In the genomic region with DNA sequence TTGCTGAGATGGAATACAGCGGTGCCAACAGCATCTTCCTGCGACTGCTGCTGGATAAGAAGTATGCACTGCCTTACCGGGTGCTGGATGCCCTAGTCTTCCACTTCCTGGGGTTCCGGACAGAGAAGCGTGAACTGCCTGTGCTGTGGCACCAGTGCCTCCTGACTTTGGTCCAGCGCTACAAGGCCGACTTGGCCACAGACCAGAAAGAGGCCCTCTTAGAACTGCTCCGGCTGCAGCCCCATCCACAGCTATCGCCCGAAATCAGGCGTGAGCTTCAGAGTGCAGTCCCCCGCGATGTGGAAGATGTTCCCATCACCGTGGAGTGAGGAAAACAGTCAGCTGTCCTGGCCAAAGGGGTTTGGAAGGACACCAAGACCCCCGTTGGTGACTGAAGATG, we compare ENCODE assay signal across 18 cellular contexts. TPM values are rescaled to one million over a fixed set of nuclear protein-coding genes. Genes with fewer than 3 reads are reported as not detected.
DNase-seq lines count a peak whose midpoint lies in the region; ATAC-seq, FAIRE-seq and TF ChIP-seq lines count a peak whose summit lies in the region.
"Had no signal": no experiment of that assay in that cellular context is flagged by ENCODE, and none has a peak within 500 bp of the region (broad histone marks: within the 10 kb centered on the region; RNA-seq: fewer than 3 reads in every experiment).

No MANE protein-coding gene starts in this region.

- no peak for DNase-seq in CD4-positive, alpha-beta T cell
- no peak for DNase-seq in GM12878 (ENCODE audit: low read depth, low spot score)
- DNase-seq in GM13977 (ENCODE audit: low spot score), result no peak
- DNase-seq: head of caudate nucleus; NCI-H1417; nephron progenitor cell; psoas muscle; RPMI8226; stimulated activated naive CD4-positive, alpha-beta T cell had no signal

- no peak overlapping the region for H3K4me3 ChIP-seq in BLaER1
- H3K4me3 ChIP-seq in GM12878, result no peak overlapping the region
- H3K4me3 ChIP-seq: cardiac muscle cell, psoas muscle had no signal

- no peak for TF ChIP-seq RAD21 in GM12878 (IDR thresholded peaks at IDR 0.05; ENCODE audit: insufficient read depth, low read depth, low read length)

- no peak for TF ChIP-seq POLR2A in GM12878 (IDR thresholded peaks at IDR 0.05; ENCODE audit: low read depth, low read length)

- H3K9ac ChIP-seq in BLaER1 (peak overlapping the region; percentile 5; the same call in 1 of the 2 replicates), GM12878 (ENCODE audit: control insufficient read depth, insufficient read depth, low read length) (no peak overlapping the region)

- in situ Hi-C loops in GM12878 (cut with MboI) (loop anchor here (10.0 kb wide), 1 partner anchor 112 kb away; no protein-coding TSS in a partner anchor), GM13977 (cut with MboI; ENCODE audit: low pct_unique_long_range_greater_than_20kb, low sequenced_read_pairs, unreplicated experiment) (no loop called here)

- peaks cover 100% of the 10 kb centered on the region for H3K36me3 ChIP-seq in BLaER1
- peaks cover 38 to 57% of the 10 kb centered on the region in 2 experiments for H3K36me3 ChIP-seq in GM12878 (ENCODE audit: control insufficient read depth in 2 of 2, insufficient read depth in 2 of 2, low read length in 1 of 2)

- no peaks in the 10 kb centered on the region for H3K27me3 Mint-ChIP-seq in CD4-positive, alpha-beta T cell
- H3K27me3 Mint-ChIP-seq: B cell, memory B cell, type B pancreatic cell had no signal

- WGBS in GM12878 (ENCODE audit: insufficient coverage, insufficient replicate concordance, low lambda C conversion rate, missing lambda C conversion rate), result 97% methylated on average over 15 of the region's 15 CpGs

- intact Hi-C loops in CD4-positive, alpha-beta T cell (cut with DNase I, micrococcal nuclease), result no loop called here
- intact Hi-C loops in GM12878 (cut with micrococcal nuclease; ENCODE audit: unreplicated experiment), result no loop called here

- H3K27ac Mint-ChIP-seq in CD4-positive, alpha-beta T cell, result peak overlapping the region; percentile 50

- RAD21 ChIA-PET in GM12878 (lab: Charles Lee; ENCODE audit: unreplicated experiment), result no interaction called here

- POLR2A ChIA-PET in CD4-positive, alpha-beta T cell (lab: Charles Lee), result interaction anchor here (1.3 to 9.1 kb wide), 2 partner anchors 11 to 113 kb away, joined by 3 to 168 read pairs; partner anchors contain the start of genes BYSL, MED20 and TAF8
- POLR2A ChIA-PET in GM12878 (lab: Charles Lee), result no interaction called here

- TF ChIP-seq EP300 in GM12878 (IDR thresholded peaks at IDR 0.05; ENCODE audit: borderline replicate concordance in 1 of 2, control insufficient read depth in 1 of 2, low read depth in 2 of 2, low read length in 2 of 2), result no peak

- H3K9me3 ChIP-seq in BLaER1 (no peaks in the 10 kb centered on the region), GM12878 (replicated peaks; ENCODE audit: control insufficient read depth, insufficient read depth, low read length) (no peaks in the 10 kb centered on the region)
- H3K9me3 ChIP-seq in CD4-positive, alpha-beta T cell (ENCODE audit: control insufficient read depth, low read length), result no peaks in the 10 kb centered on the region
- H3K9me3 ChIP-seq: psoas muscle had no signal

- no peak for ATAC-seq in CD4-positive, alpha-beta T cell (ENCODE audit: poor library complexity)
- ATAC-seq in GM12878 (no peak), HG03378 (IDR thresholded peaks at IDR 0.05; ENCODE audit: unreplicated experiment) (no peak)
- ATAC-seq: psoas muscle had no signal

- H2AFZ ChIP-seq in GM12878 (ENCODE audit: control insufficient read depth, low read depth, low read length), result no peak overlapping the region

- TSS peak; percentile 38 for BruUV-seq in GM12878 (replicated peaks; lab: Mats Ljungman, UMichigan)

- H3K27me3 ChIP-seq in BLaER1 (no peaks in the 10 kb centered on the region), GM12878 (replicated peaks in 1 of 2; ENCODE audit: control insufficient read depth in 2 of 2, insufficient read depth in 2 of 2, low read length in 1 of 2) (no peaks in the 10 kb centered on the region)
- no peaks in the 10 kb centered on the region for H3K27me3 ChIP-seq in CD4-positive, alpha-beta T cell (ENCODE audit: control insufficient read depth, insufficient read depth, low read length)
- H3K27me3 ChIP-seq: cardiac muscle cell had no signal

- SMC1A ChIA-PET in GM12878 (lab: Charles Lee; ENCODE audit: uncharacterized antibody, unreplicated experiment), result interaction anchor here (1.4 kb wide), 1 partner anchor 10 kb away, joined by 3 read pairs; no protein-coding TSS in a partner anchor

- H3K4me3 Mint-ChIP-seq in CD4-positive, alpha-beta T cell, result no peak overlapping the region
- H3K4me3 Mint-ChIP-seq: B cell, memory B cell, nephron progenitor cell, type B pancreatic cell had no signal

- H3K4me2 ChIP-seq in BLaER1 (no peak overlapping the region; the same call in 1 of the 2 replicates), GM12878 (ENCODE audit: control insufficient read depth, insufficient read depth) (no peak overlapping the region)

- TF ChIP-seq CTCF in CD4-positive, alpha-beta T cell (IDR thresholded peaks at IDR 0.05), result no peak
- no peak for TF ChIP-seq CTCF in GM12878 (IDR thresholded peaks at IDR 0.05 in 2 of 3, conservative IDR thresholded peaks at IDR 0.05 in 1 of 3; ENCODE audit: control insufficient read depth in 2 of 3, extremely low read depth in 1 of 3, insufficient read depth in 1 of 3, low read depth in 3 of 3, low read length in 3 of 3)
- TF ChIP-seq CTCF in GM13977 (IDR thresholded peaks at IDR 0.05; ENCODE audit: extremely low read depth, insufficient read depth, missing control alignments), result no peak

- H3K4me1 Mint-ChIP-seq in CD4-positive, alpha-beta T cell (ENCODE audit: low read depth), result peaks cover 52% of the 10 kb centered on the region

- H3K36me3 Mint-ChIP-seq in CD4-positive, alpha-beta T cell (ENCODE audit: low read depth), result peaks cover 87% of the 10 kb centered on the region

- H3K79me2 ChIP-seq in GM12878 (ENCODE audit: control insufficient read depth, insufficient read depth, low read length), result no peaks in the 10 kb centered on the region

- no peaks in the 10 kb centered on the region for H3K9me3 Mint-ChIP-seq in CD4-positive, alpha-beta T cell
- H3K9me3 Mint-ChIP-seq: memory B cell, nephron progenitor cell, type B pancreatic cell had no signal

- CTCF ChIA-PET in CD4-positive, alpha-beta T cell (lab: Charles Lee), result interaction anchor here (0.9 kb wide), 1 partner anchor 11 kb away, joined by 3 read pairs; the partner anchor contains the start of genes BYSL and MED20
- CTCF ChIA-PET in GM12878 (lab: Yijun Ruan, JAX), result interaction anchor here (0.6 to 13.2 kb wide), 2 partner anchors 8 to 96 kb away, joined by 4 to 137 read pairs; partner anchors contain the start of genes BYSL and MED20

- peaks cover 70% of the 10 kb centered on the region for H3K4me1 ChIP-seq in BLaER1
- H3K4me1 ChIP-seq in GM12878 (ENCODE audit: control insufficient read depth, insufficient read depth, low read length), result peaks cover 22% of the 10 kb centered on the region

- no peak for FAIRE-seq in GM12878 (lab: Jason Lieb, UNC)
- FAIRE-seq: H54, islet of Langerhans had no signal

- H4K20me1 ChIP-seq in BLaER1 (peaks cover 100% of the 10 kb centered on the region), GM12878 (ENCODE audit: control insufficient read depth, insufficient read depth) (peaks cover 2% of the 10 kb centered on the region; the same call in 1 of the 2 replicates)

- H3K27ac ChIP-seq in BLaER1, result 0 out of 2 replicates have a peak overlapping the region, but pooled peaks have one; percentile 11
- no peak overlapping the region for H3K27ac ChIP-seq in CD4-positive, alpha-beta T cell (ENCODE audit: low read depth, low read length)
- no peak overlapping the region for H3K27ac ChIP-seq in GM12878 (ENCODE audit: control insufficient read depth, insufficient read depth)
- H3K27ac ChIP-seq: cardiac muscle cell, psoas muscle, VCaP had no signal

RNA-seq across cellular contexts. Expression of gene CCND3, which starts 9.2 kb away (rescaled TPM):
- total RNA-seq in CD4-positive, alpha-beta T cell, result 100 to 1,000 TPM; 247 to 248 TPM
- total RNA-seq in GM12878 (2013; cell fraction: nucleolus; rRNA removed), result 27.5 and 33.7 TPM in 2 replicates
- 29.6 and 37.6 TPM in 2 replicates for total RNA-seq in GM12878 (2014; rRNA removed)
- total RNA-seq in GM12878 (2014; rRNA removed; fragmentation: Illumina TruSeq; extraction: Trizol), result 19.8 and 20.6 TPM in 2 replicates
- 54.3 and 55.1 TPM in 2 replicates for total RNA-seq in GM12878 (2021)
- 16.6 TPM for polyA plus RNA-seq in GM12878 (2011; ENCODE audit: low read depth)
- 11.6 and 20.9 TPM in 2 replicates for polyA plus RNA-seq in GM12878 (2011; rRNA removed)
- polyA plus RNA-seq in GM12878 (2011; cell fraction: cytosol; rRNA removed), result 34.6 and 40.0 TPM in 2 replicates
- polyA plus RNA-seq in GM12878 (2011; cell fraction: nucleus; rRNA removed), result 40.2 and 40.5 TPM in 2 replicates
- 24.3 and 26.8 TPM in 2 replicates for polyA plus RNA-seq in GM12878 (2012)
- polyA plus RNA-seq in GM12878 (2014; fragmentation: Illumina TruSeq; extraction: Trizol), result 18.2 and 25.4 TPM in 2 replicates
- 10 to 100 TPM in 1 of 2 experiments, 1 to 10 TPM in 1; 6.0 to 16.3 TPM for polyA plus RNA-seq in GM12878 (2014; fragmentation: Nextera tagmentation; extraction: Ambion mirVana)
- polyA plus RNA-seq in GM12878 (2014; rRNA removed), result 45.8 and 50.9 TPM in 2 replicates
- 10 to 100 TPM; 81.4 to 86.4 TPM for polyA plus RNA-seq in GM12878 (2016; fragmentation: Nextera tagmentation; extraction: Ambion mirVana)
- polyA minus RNA-seq in GM12878 (2011; rRNA and poly(A)+ RNA removed), result 18.9 and 32.5 TPM in 2 replicates
- polyA minus RNA-seq in GM12878 (2011; cell fraction: cytosol; rRNA and poly(A)+ RNA removed), result 13.4 and 18.2 TPM in 2 replicates
- 23.0 and 32.6 TPM in 2 replicates for polyA minus RNA-seq in GM12878 (2011; cell fraction: nucleus; rRNA and poly(A)+ RNA removed)

RNA-seq across cellular contexts. Expression of gene BYSL, which starts 11.1 kb away (rescaled TPM):
- 1 to 10 TPM; 1.2 to 1.6 TPM for total RNA-seq in CD4-positive, alpha-beta T cell
- 15.8 and 20.0 TPM in 2 replicates for total RNA-seq in GM12878 (2013; cell fraction: nucleolus; rRNA removed)
- 15.6 and 17.8 TPM in 2 replicates for total RNA-seq in GM12878 (2014; rRNA removed)
- 19.0 and 21.2 TPM in 2 replicates for total RNA-seq in GM12878 (2014; rRNA removed; fragmentation: Illumina TruSeq; extraction: Trizol)
- total RNA-seq in GM12878 (2021), result 43.8 and 48.6 TPM in 2 replicates
- 12.9 TPM for polyA plus RNA-seq in GM12878 (2011; ENCODE audit: low read depth)
- polyA plus RNA-seq in GM12878 (2011; rRNA removed), result 19.2 and 34.5 TPM in 2 replicates
- 38.9 and 50.1 TPM in 2 replicates for polyA plus RNA-seq in GM12878 (2011; cell fraction: cytosol; rRNA removed)
- 38.7 and 52.2 TPM in 2 replicates for polyA plus RNA-seq in GM12878 (2011; cell fraction: nucleus; rRNA removed)
- 17.3 and 20.9 TPM in 2 replicates for polyA plus RNA-seq in GM12878 (2012)
- polyA plus RNA-seq in GM12878 (2014; fragmentation: Illumina TruSeq; extraction: Trizol), result 24.7 and 31.4 TPM in 2 replicates
- 10 to 100 TPM; 12.6 to 28.4 TPM for polyA plus RNA-seq in GM12878 (2014; fragmentation: Nextera tagmentation; extraction: Ambion mirVana)
- polyA plus RNA-seq in GM12878 (2014; rRNA removed), result 48.5 and 56.4 TPM in 2 replicates
- 10 to 100 TPM; 39.7 to 51.1 TPM for polyA plus RNA-seq in GM12878 (2016; fragmentation: Nextera tagmentation; extraction: Ambion mirVana)
- polyA minus RNA-seq in GM12878 (2011; rRNA and poly(A)+ RNA removed), result 26.6 and 27.9 TPM in 2 replicates
- 15.0 and 15.9 TPM in 2 replicates for polyA minus RNA-seq in GM12878 (2011; cell fraction: cytosol; rRNA and poly(A)+ RNA removed)
- polyA minus RNA-seq in GM12878 (2011; cell fraction: nucleus; rRNA and poly(A)+ RNA removed), result 9.7 and 21.3 TPM in 2 replicates

RNA-seq across cellular contexts. Expression of gene MED20, which starts 11.4 kb away (rescaled TPM):
- total RNA-seq in CD4-positive, alpha-beta T cell, result 1 to 10 TPM; 1.3 to 1.6 TPM
- total RNA-seq in GM12878 (2013; cell fraction: nucleolus; rRNA removed), result 28.8 and 30.3 TPM in 2 replicates
- total RNA-seq in GM12878 (2014; rRNA removed), result 13.4 and 14.4 TPM in 2 replicates
- total RNA-seq in GM12878 (2014; rRNA removed; fragmentation: Illumina TruSeq; extraction: Trizol), result 14.2 and 15.3 TPM in 2 replicates
- total RNA-seq in GM12878 (2021), result 16.6 and 17.2 TPM in 2 replicates
- polyA plus RNA-seq in GM12878 (2011; ENCODE audit: low read depth), result 7.0 TPM
- 24.8 TPM in 2 replicates for polyA plus RNA-seq in GM12878 (2011; rRNA removed)
- 23.6 and 26.4 TPM in 2 replicates for polyA plus RNA-seq in GM12878 (2011; cell fraction: cytosol; rRNA removed)
- polyA plus RNA-seq in GM12878 (2011; cell fraction: nucleus; rRNA removed), result 17.1 and 18.5 TPM in 2 replicates
- polyA plus RNA-seq in GM12878 (2012), result 7.3 and 9.4 TPM in 2 replicates
- polyA plus RNA-seq in GM12878 (2014; fragmentation: Illumina TruSeq; extraction: Trizol), result 17.7 and 19.2 TPM in 2 replicates
- 10 to 100 TPM; 15.9 to 21.7 TPM for polyA plus RNA-seq in GM12878 (2014; fragmentation: Nextera tagmentation; extraction: Ambion mirVana)
- polyA plus RNA-seq in GM12878 (2014; rRNA removed), result 11.1 and 15.1 TPM in 2 replicates
- polyA plus RNA-seq in GM12878 (2016; fragmentation: Nextera tagmentation; extraction: Ambion mirVana), result 10 to 100 TPM; 20.4 to 21.0 TPM
- 20.0 and 25.3 TPM in 2 replicates for polyA minus RNA-seq in GM12878 (2011; rRNA and poly(A)+ RNA removed)
- polyA minus RNA-seq in GM12878 (2011; cell fraction: cytosol; rRNA and poly(A)+ RNA removed), result 6.5 and 7.8 TPM in 2 replicates
- polyA minus RNA-seq in GM12878 (2011; cell fraction: nucleus; rRNA and poly(A)+ RNA removed), result 7.1 and 8.2 TPM in 2 replicates

RNA-seq across cellular contexts. Expression of gene USP49, which starts 37.2 kb away (rescaled TPM):
- total RNA-seq in CD4-positive, alpha-beta T cell, result 1 to 10 TPM; 1.3 TPM
- total RNA-seq in GM12878 (2013; cell fraction: nucleolus; rRNA removed), result 17.4 and 19.9 TPM in 2 replicates
- total RNA-seq in GM12878 (2014; rRNA removed) (2.7 and 3.4 TPM in 2 replicates), GM12878 (2014; rRNA removed; fragmentation: Illumina TruSeq; extraction: Trizol) (5.2 and 5.4 TPM in 2 replicates), GM12878 (2021) (7.7 TPM in 2 replicates)
- polyA plus RNA-seq in GM12878 (2011; ENCODE audit: low read depth), result 2.8 TPM
- polyA plus RNA-seq in GM12878 (2011; rRNA removed) (6.5 and 7.6 TPM in 2 replicates), GM12878 (2014; fragmentation: Illumina TruSeq; extraction: Trizol) (7.6 and 9.2 TPM in 2 replicates), GM12878 (2014; fragmentation: Nextera tagmentation; extraction: Ambion mirVana) (1 to 10 TPM; 1.0 TPM), GM12878 (2014; rRNA removed) (6.0 and 6.8 TPM in 2 replicates), GM12878 (2016; fragmentation: Nextera tagmentation; extraction: Ambion mirVana) (1 to 10 TPM; 3.2 TPM)
- 4.2 and 4.9 TPM in 2 replicates for polyA plus RNA-seq in GM12878 (2011; cell fraction: cytosol; rRNA removed)
- polyA plus RNA-seq in GM12878 (2011; cell fraction: nucleus; rRNA removed), result 10.3 and 12.3 TPM in 2 replicates
- polyA plus RNA-seq in GM12878 (2012), result 4.1 and 5.8 TPM in 2 replicates
- polyA minus RNA-seq in GM12878 (2011; rRNA and poly(A)+ RNA removed), result 4.3 and 5.5 TPM in 2 replicates
- polyA minus RNA-seq in GM12878 (2011; cell fraction: cytosol; rRNA and poly(A)+ RNA removed), result 1.9 and 3.0 TPM in 2 replicates
- polyA minus RNA-seq in GM12878 (2011; cell fraction: nucleus; rRNA and poly(A)+ RNA removed), result 4.0 and 5.3 TPM in 2 replicates

Comparison
In these comparisons a context has a peak if more than half of its experiments do, and no peak if none do; other contexts are left out.
1. RNA of gene CCND3, which starts 9.2 kb away (total RNA-seq): 247 to 248 TPM in CD4-positive, alpha-beta T cell; 19.8 to 55.1 TPM in GM12878; every median in the first group is over 4 times any median in the second.
2. RNA of gene BYSL, which starts 11.1 kb away (total RNA-seq): 15.6 to 48.6 TPM in GM12878; 1.2 to 1.6 TPM in CD4-positive, alpha-beta T cell; every median in the first group is over 4 times any median in the second.
3. RNA of gene MED20, which starts 11.4 kb away (total RNA-seq): 13.4 to 30.3 TPM in GM12878; 1.3 to 1.6 TPM in CD4-positive, alpha-beta T cell; every median in the first group is over 4 times any median in the second.